1 cellular context compared by ENCODE assay signal in genomic region chr19:3374369-3375112, GRCh38.
TF ChIP-seq lines count a peak whose summit lies in the region.

No MANE protein-coding gene starts in this region.

TF ChIP-seq in K562, 482 proteins besides CTCF, POLR2A, EP300 and RAD21 (continued from another document):
- no peak for TF ChIP-seq NONO (IDR thresholded peaks at IDR 0.05; ENCODE audit: low read depth in 2 of 2, low read length in 1 of 2)
- TF ChIP-seq SRSF7 (optimal IDR thresholded peaks at IDR 0.05; ENCODE audit: low read depth, low read length), result no peak
- TF ChIP-seq RREB1 (CRISPR knock-in tag; IDR thresholded peaks at IDR 0.05), result 0 out of 2 replicates have a peak, but pooled peaks have one; percentile 60
- TF ChIP-seq MTA2 (IDR thresholded peaks at IDR 0.05; ENCODE audit: low read depth), result no peak; the same call in 1 of the 2 replicates
- 0 out of 2 replicates have a peak, but pooled peaks have one; percentile 46 for TF ChIP-seq GATAD2A (IDR thresholded peaks at IDR 0.05)
- no peak for TF ChIP-seq PRDM10 (IDR thresholded peaks at IDR 0.05; ENCODE audit: partially characterized antibody)
- no peak for TF ChIP-seq RB1 (IDR thresholded peaks at IDR 0.05; ENCODE audit: low read depth)
- no peak for TF ChIP-seq POLR2G (IDR thresholded peaks at IDR 0.05; ENCODE audit: low read depth, low read length)
- TF ChIP-seq KDM1A (IDR thresholded peaks at IDR 0.05), result peak; percentile 98 to 99
- no peak for TF ChIP-seq HIVEP1 (CRISPR knock-in tag; IDR thresholded peaks at IDR 0.05)
- TF ChIP-seq NFIX (CRISPR knock-in tag; IDR thresholded peaks at IDR 0.05; ENCODE audit: low read depth), result no peak
- no peak for TF ChIP-seq ZNF780A (CRISPR knock-in tag; IDR thresholded peaks at IDR 0.05)
- no peak for TF ChIP-seq ZBTB12 (CRISPR knock-in tag; IDR thresholded peaks at IDR 0.05)
- TF ChIP-seq LCOR (CRISPR knock-in tag; IDR thresholded peaks at IDR 0.05), result peak; percentile 92
- TF ChIP-seq ETV5 (CRISPR knock-in tag; IDR thresholded peaks at IDR 0.05; ENCODE audit: low read depth), result no peak
- 0 out of 2 replicates have a peak, but pooled peaks have one; percentile 24 for TF ChIP-seq SMAD4 (CRISPR knock-in tag; conservative IDR thresholded peaks at IDR 0.05)
- TF ChIP-seq HDAC6 (IDR thresholded peaks at IDR 0.05; ENCODE audit: low read depth, low read length), result no peak
- no peak for TF ChIP-seq DEAF1 (CRISPR knock-in tag; IDR thresholded peaks at IDR 0.05)
- no peak for TF ChIP-seq ZNF449 (CRISPR knock-in tag; IDR thresholded peaks at IDR 0.05)
- no peak for TF ChIP-seq ZNF318 (IDR thresholded peaks at IDR 0.05; ENCODE audit: borderline replicate concordance in 1 of 2, low read depth in 1 of 2)
- TF ChIP-seq FOSL1 (tag; conservative IDR thresholded peaks at IDR 0.05), result no peak
- TF ChIP-seq DACH1 (IDR thresholded peaks at IDR 0.05; ENCODE audit: partially characterized antibody), result peak; percentile 24
TF ChIP-seq in K562: peak in this region for 106.
